11 cellular contexts compared by ENCODE assay signal in genomic region chr1:65527211-65527610, GRCh38.
DNase-seq lines count a peak whose midpoint lies in the region; TF ChIP-seq lines count a peak whose summit lies in the region.
"Had no signal": no experiment of that assay in that cellular context is flagged by ENCODE, and none has a peak within 500 bp of the region (broad histone marks: within the 10 kb centered on the region; RNA-seq: fewer than 3 reads in every experiment).

No MANE protein-coding gene starts in this region.

- H3K27ac ChIP-seq in GM23248: peak overlapping the region; percentile 84
- peak overlapping the region; percentile 49 for H3K27ac ChIP-seq in left ventricle myocardium inferior (replicated peaks)
- H3K27ac ChIP-seq: RWPE1 had no signal

- WGBS in GM23248 (ENCODE audit: low coverage in 1 of 2, low lambda C conversion rate in 2 of 2, missing lambda C conversion rate in 2 of 2), 2 experiments: 2 to 3% methylated on average over 4 of the region's 4 CpGs

- peak overlapping the region; percentile 79 for H3K4me2 ChIP-seq in GM23248 (ENCODE audit: unreplicated experiment)

- H4K20me1 ChIP-seq in GM23248 (ENCODE audit: insufficient read depth): no peaks in the 10 kb centered on the region

- no peak overlapping the region for H3K27ac Mint-ChIP-seq in type B pancreatic cell
- H3K27ac Mint-ChIP-seq in activated CD4-positive, alpha-beta memory T cell treated with anti-CD3 and anti-CD28 coated beads for 36 hours: no peak overlapping the region
- H3K27ac Mint-ChIP-seq: stimulated activated naive B cell treated with anti-CD40 and anti-IgM and Interleukin-4, amounts not matched to agents 10 μg/mL and 1 μg/mL and 100 μg/mL, for 72 hours had no signal

- DNase-seq in GM23248 (peak; percentile 88), amniotic stem cell (lab: John Stamatoyannopoulos, UW) (peak; percentile 31), left ventricle myocardium inferior (no peak), type B pancreatic cell (ENCODE audit: extremely low spot score, unreplicated experiment) (no peak), posterior vena cava (ENCODE audit: low spot score) (no peak)
- DNase-seq in activated CD4-positive, CD25-positive, alpha-beta regulatory T cell (lab: John Stamatoyannopoulos, UW): no peak
- DNase-seq in activated CD4-positive, alpha-beta memory T cell treated with anti-CD3 and anti-CD28 coated beads for 36 hours: no peak
- DNase-seq: NCI-H2029; stimulated activated CD4-positive, alpha-beta T cell treated with anti-CD3 and anti-CD28 coated beads, Interleukin-15, amount 100 ng/mL, for 24 hours; stimulated activated naive B cell treated with anti-CD40 and anti-IgM and Interleukin-4, amounts not matched to agents 10 μg/mL and 1 μg/mL and 100 μg/mL, for 72 hours had no signal

- no peaks in the 10 kb centered on the region for H3K79me2 ChIP-seq in GM23248 (ENCODE audit: insufficient read depth)

- no peak for TF ChIP-seq CTCF in left ventricle myocardium inferior (IDR thresholded peaks at IDR 0.05; ENCODE audit: borderline replicate concordance)
- no peak for TF ChIP-seq CTCF in type B pancreatic cell (conservative IDR thresholded peaks at IDR 0.05)

- H3K9me3 Mint-ChIP-seq in type B pancreatic cell: peaks cover 4% of the 10 kb centered on the region
- H3K9me3 Mint-ChIP-seq in activated CD4-positive, alpha-beta memory T cell treated with anti-CD3 and anti-CD28 coated beads for 36 hours: peaks cover 3% of the 10 kb centered on the region

- H3K9ac ChIP-seq in GM23248: peak overlapping the region; percentile 78

- peaks cover 27% of the 10 kb centered on the region for H3K4me1 ChIP-seq in GM23248 (ENCODE audit: insufficient read depth)
- H3K4me1 ChIP-seq in left ventricle myocardium inferior: peaks cover 33% of the 10 kb centered on the region

- no peaks in the 10 kb centered on the region for H3K4me1 Mint-ChIP-seq in type B pancreatic cell (ENCODE audit: unreplicated experiment)
- H3K4me1 Mint-ChIP-seq in activated CD4-positive, alpha-beta memory T cell treated with anti-CD3 and anti-CD28 coated beads for 36 hours (ENCODE audit: low read depth): peaks cover 3% of the 10 kb centered on the region

- CTCF ChIA-PET in activated CD4-positive, alpha-beta memory T cell treated with anti-CD3 and anti-CD28 coated beads for 36 hours (lab: Charles Lee): interaction anchor here (0.7 to 1.0 kb wide), 2 partner anchors 9 to 920 kb away, joined by 3 read pairs; no protein-coding TSS in a partner anchor

- H3K27me3 Mint-ChIP-seq in type B pancreatic cell: peaks cover 61% of the 10 kb centered on the region
- peaks cover 29% of the 10 kb centered on the region for H3K27me3 Mint-ChIP-seq in activated CD4-positive, alpha-beta memory T cell treated with anti-CD3 and anti-CD28 coated beads for 36 hours

- H3K36me3 ChIP-seq in GM23248 (ENCODE audit: low read depth): no peaks in the 10 kb centered on the region
- peaks cover 4% of the 10 kb centered on the region for H3K36me3 ChIP-seq in left ventricle myocardium inferior

- H3F3A ChIP-seq in GM23248 (ENCODE audit: insufficient read depth): peaks cover 23% of the 10 kb centered on the region

- H3K36me3 Mint-ChIP-seq in type B pancreatic cell: peaks cover 6% of the 10 kb centered on the region
- H3K36me3 Mint-ChIP-seq in activated CD4-positive, alpha-beta memory T cell treated with anti-CD3 and anti-CD28 coated beads for 36 hours: no peaks in the 10 kb centered on the region

- no peaks in the 10 kb centered on the region for H3K9me2 ChIP-seq in GM23248 (ENCODE audit: insufficient read depth)

- H3K9me3 ChIP-seq in GM23248 (ENCODE audit: low read depth): no peaks in the 10 kb centered on the region
- H3K9me3 ChIP-seq in left ventricle myocardium inferior (replicated peaks): peaks cover 8% of the 10 kb centered on the region

- H3K4me3 Mint-ChIP-seq in type B pancreatic cell: peak overlapping the region; percentile 22
- no peak overlapping the region for H3K4me3 Mint-ChIP-seq in activated CD4-positive, alpha-beta memory T cell treated with anti-CD3 and anti-CD28 coated beads for 36 hours
- H3K4me3 Mint-ChIP-seq: stimulated activated naive B cell treated with anti-CD40 and anti-IgM and Interleukin-4, amounts not matched to agents 10 μg/mL and 1 μg/mL and 100 μg/mL, for 72 hours had no signal

- H3K27me3 ChIP-seq in GM23248 (replicated peaks; ENCODE audit: insufficient read depth): peaks cover 26% of the 10 kb centered on the region
- H3K27me3 ChIP-seq in left ventricle myocardium inferior (ENCODE audit: low read depth): peaks cover 38% of the 10 kb centered on the region

- H2AFZ ChIP-seq in GM23248: peak overlapping the region; percentile 64

- peak overlapping the region; percentile 63 for H3K4me3 ChIP-seq in GM23248
- H3K4me3 ChIP-seq in left ventricle myocardium inferior: peak overlapping the region; percentile 75

- POLR2A ChIA-PET in activated CD4-positive, alpha-beta memory T cell treated with anti-CD3 and anti-CD28 coated beads for 36 hours (lab: Charles Lee): no interaction called here

- intact Hi-C loops in left ventricle myocardium inferior (cut with micrococcal nuclease) (no loop called here), posterior vena cava (cut with DNase I) (no loop called here)
- intact Hi-C loops in activated CD4-positive, alpha-beta memory T cell treated with anti-CD3 and anti-CD28 coated beads for 36 hours (cut with micrococcal nuclease): no loop called here

- in situ Hi-C loops in GM23248 (cut with MboI): no loop called here

Comparison
In these comparisons a context has a peak if more than half of its experiments do, and no peak if none do; other contexts are left out.
1. DNase-seq: peak in GM23248 (single experiment) and amniotic stem cell (single experiment); none in left ventricle myocardium inferior (single experiment), type B pancreatic cell (single experiment), activated CD4-positive, CD25-positive, alpha-beta regulatory T cell (0 of 4), posterior vena cava (single experiment) and activated CD4-positive, alpha-beta memory T cell treated with anti-CD3 and anti-CD28 coated beads for 36 hours (single experiment).